Comparison of ENCODE assay signal across 1 cellular context in the genomic region with DNA sequence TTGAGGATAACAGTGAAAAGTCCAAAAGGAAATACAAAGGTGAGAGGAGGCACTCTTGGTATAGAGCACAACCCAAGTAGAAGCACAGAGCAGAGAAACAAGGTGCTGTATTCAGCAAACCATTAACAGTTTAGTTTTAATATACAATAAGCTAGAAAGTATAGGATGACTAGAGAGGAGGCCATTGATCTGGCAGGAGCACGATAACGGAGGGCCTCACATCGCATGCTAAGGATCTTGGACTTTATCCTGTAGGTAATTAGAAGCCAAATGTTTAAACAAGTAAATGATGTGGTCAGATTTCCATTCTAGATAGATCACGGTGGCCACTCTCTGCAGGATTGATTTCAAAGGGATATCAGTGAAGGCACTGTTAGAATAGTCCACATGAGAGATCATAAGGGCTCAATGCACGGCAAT.
TF ChIP-seq lines count a peak whose summit lies in the region.

No MANE protein-coding gene starts in this region.

TF ChIP-seq in HepG2, 621 proteins besides CTCF, POLR2A, EP300 and RAD21 (continued from another document and continues in another):
- TF ChIP-seq PTBP1 (IDR thresholded peaks at IDR 0.05; ENCODE audit: low read depth, low read length, poor library complexity, severe bottlenecking) (no peak), ZNF335 (CRISPR knock-in tag; IDR thresholded peaks at IDR 0.05) (no peak), ISX (CRISPR knock-in tag; conservative IDR thresholded peaks at IDR 0.05) (no peak), BCL6 (CRISPR knock-in tag; IDR thresholded peaks at IDR 0.05) (peak; percentile 84), SP1 (IDR thresholded peaks at IDR 0.05) (no peak), SP1 (CRISPR knock-in tag; IDR thresholded peaks at IDR 0.05) (no peak), SIX4 (CRISPR knock-in tag; IDR thresholded peaks at IDR 0.05) (peak; percentile 89), KLF13 (CRISPR knock-in tag; IDR thresholded peaks at IDR 0.05) (no peak), NFE2L2 (IDR thresholded peaks at IDR 0.05; ENCODE audit: low read length) (no peak), KDM2A (CRISPR knock-in tag; IDR thresholded peaks at IDR 0.05; ENCODE audit: borderline replicate concordance, low read depth) (no peak), MEIS2 (CRISPR knock-in tag; IDR thresholded peaks at IDR 0.05) (no peak), MAFF (IDR thresholded peaks at IDR 0.05; ENCODE audit: low read depth, low read length) (no peak), JUNB (CRISPR knock-in tag; IDR thresholded peaks at IDR 0.05; ENCODE audit: borderline replicate concordance) (no peak), SNRNP70 (IDR thresholded peaks at IDR 0.05; ENCODE audit: low read depth, low read length) (no peak), ZNF562 (CRISPR knock-in tag; IDR thresholded peaks at IDR 0.05; ENCODE audit: borderline replicate concordance) (no peak), ZNF816 (CRISPR knock-in tag; IDR thresholded peaks at IDR 0.05; ENCODE audit: borderline replicate concordance) (no peak), SRSF1 (optimal IDR thresholded peaks at IDR 0.05; ENCODE audit: low read depth, low read length) (no peak), ZNF841 (CRISPR knock-in tag; IDR thresholded peaks at IDR 0.05; ENCODE audit: borderline replicate concordance) (no peak), CREM (IDR thresholded peaks at IDR 0.05) (peak; percentile 69; the same call in 1 of the 2 replicates), CREM (CRISPR knock-in tag; IDR thresholded peaks at IDR 0.05) (no peak), JDP2 (CRISPR knock-in tag; IDR thresholded peaks at IDR 0.05; ENCODE audit: borderline replicate concordance) (no peak), CC2D1A (CRISPR knock-in tag; IDR thresholded peaks at IDR 0.05) (no peak), MED13 (CRISPR knock-in tag; IDR thresholded peaks at IDR 0.05) (peak; percentile 78; the same call in 1 of the 2 replicates), SKIL (CRISPR knock-in tag; IDR thresholded peaks at IDR 0.05; ENCODE audit: borderline replicate concordance) (no peak), RFX5 (IDR thresholded peaks at IDR 0.05; ENCODE audit: low read depth, low read length) (no peak), THRA (CRISPR knock-in tag; IDR thresholded peaks at IDR 0.05; ENCODE audit: borderline replicate concordance) (no peak), TSC22D2 (CRISPR knock-in tag; IDR thresholded peaks at IDR 0.05; ENCODE audit: borderline replicate concordance) (no peak), ZNF136 (CRISPR knock-in tag; IDR thresholded peaks at IDR 0.05; ENCODE audit: low read depth) (no peak), CEBPZ (IDR thresholded peaks at IDR 0.05; ENCODE audit: low read length) (no peak), TBP (CRISPR knock-in tag; IDR thresholded peaks at IDR 0.05) (no peak), MIXL1 (CRISPR knock-in tag; IDR thresholded peaks at IDR 0.05) (peak; percentile 96), KMT2B (CRISPR knock-in tag; IDR thresholded peaks at IDR 0.05) (no peak), SSRP1 (CRISPR knock-in tag; IDR thresholded peaks at IDR 0.05) (no peak), ZNF567 (CRISPR knock-in tag; IDR thresholded peaks at IDR 0.05; ENCODE audit: borderline replicate concordance) (no peak), SETDB1 (CRISPR knock-in tag; IDR thresholded peaks at IDR 0.05; ENCODE audit: borderline replicate concordance) (no peak), ZNF572 (CRISPR knock-in tag; IDR thresholded peaks at IDR 0.05) (no peak), GPN1 (CRISPR knock-in tag; IDR thresholded peaks at IDR 0.05; ENCODE audit: borderline replicate concordance) (no peak), MXD1 (CRISPR knock-in tag; IDR thresholded peaks at IDR 0.05) (no peak), ZNF891 (CRISPR knock-in tag; IDR thresholded peaks at IDR 0.05) (no peak), STAG1 (CRISPR knock-in tag; IDR thresholded peaks at IDR 0.05) (0 out of 2 replicates have a peak, but pooled peaks have one; percentile 21), RAD51 (IDR thresholded peaks at IDR 0.05; ENCODE audit: borderline replicate concordance) (no peak), ZNF432 (CRISPR knock-in tag; IDR thresholded peaks at IDR 0.05; ENCODE audit: borderline replicate concordance) (no peak), ZNF777 (CRISPR knock-in tag; IDR thresholded peaks at IDR 0.05) (no peak)
- TF ChIP-seq, protein P1, sequence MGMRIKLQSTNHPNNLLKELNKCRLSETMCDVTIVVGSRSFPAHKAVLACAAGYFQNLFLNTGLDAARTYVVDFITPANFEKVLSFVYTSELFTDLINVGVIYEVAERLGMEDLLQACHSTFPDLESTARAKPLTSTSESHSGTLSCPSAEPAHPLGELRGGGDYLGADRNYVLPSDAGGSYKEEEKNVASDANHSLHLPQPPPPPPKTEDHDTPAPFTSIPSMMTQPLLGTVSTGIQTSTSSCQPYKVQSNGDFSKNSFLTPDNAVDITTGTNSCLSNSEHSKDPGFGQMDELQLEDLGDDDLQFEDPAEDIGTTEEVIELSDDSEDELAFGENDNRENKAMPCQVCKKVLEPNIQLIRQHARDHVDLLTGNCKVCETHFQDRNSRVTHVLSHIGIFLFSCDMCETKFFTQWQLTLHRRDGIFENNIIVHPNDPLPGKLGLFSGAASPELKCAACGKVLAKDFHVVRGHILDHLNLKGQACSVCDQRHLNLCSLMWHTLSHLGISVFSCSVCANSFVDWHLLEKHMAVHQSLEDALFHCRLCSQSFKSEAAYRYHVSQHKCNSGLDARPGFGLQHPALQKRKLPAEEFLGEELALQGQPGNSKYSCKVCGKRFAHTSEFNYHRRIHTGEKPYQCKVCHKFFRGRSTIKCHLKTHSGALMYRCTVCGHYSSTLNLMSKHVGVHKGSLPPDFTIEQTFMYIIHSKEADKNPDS (CRISPR knock-in tag; IDR thresholded peaks at IDR 0.05), result no peak
- TF ChIP-seq, protein P2, sequence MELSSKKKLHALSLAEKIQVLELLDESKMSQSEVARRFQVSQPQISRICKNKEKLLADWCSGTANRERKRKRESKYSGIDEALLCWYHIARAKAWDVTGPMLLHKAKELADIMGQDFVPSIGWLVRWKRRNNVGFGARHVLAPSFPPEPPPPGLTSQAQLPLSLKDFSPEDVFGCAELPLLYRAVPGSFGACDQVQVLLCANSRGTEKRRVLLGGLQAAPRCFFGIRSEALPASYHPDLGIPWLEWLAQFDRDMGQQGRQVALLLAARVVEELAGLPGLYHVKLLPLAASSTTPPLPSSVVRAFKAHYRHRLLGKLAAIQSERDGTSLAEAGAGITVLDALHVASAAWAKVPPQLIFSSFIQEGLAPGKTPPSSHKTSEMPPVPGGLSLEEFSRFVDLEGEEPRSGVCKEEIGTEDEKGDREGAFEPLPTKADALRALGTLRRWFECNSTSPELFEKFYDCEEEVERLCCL (CRISPR knock-in tag; IDR thresholded peaks at IDR 0.05; ENCODE audit: borderline replicate concordance), result no peak
- TF ChIP-seq, protein P3, sequence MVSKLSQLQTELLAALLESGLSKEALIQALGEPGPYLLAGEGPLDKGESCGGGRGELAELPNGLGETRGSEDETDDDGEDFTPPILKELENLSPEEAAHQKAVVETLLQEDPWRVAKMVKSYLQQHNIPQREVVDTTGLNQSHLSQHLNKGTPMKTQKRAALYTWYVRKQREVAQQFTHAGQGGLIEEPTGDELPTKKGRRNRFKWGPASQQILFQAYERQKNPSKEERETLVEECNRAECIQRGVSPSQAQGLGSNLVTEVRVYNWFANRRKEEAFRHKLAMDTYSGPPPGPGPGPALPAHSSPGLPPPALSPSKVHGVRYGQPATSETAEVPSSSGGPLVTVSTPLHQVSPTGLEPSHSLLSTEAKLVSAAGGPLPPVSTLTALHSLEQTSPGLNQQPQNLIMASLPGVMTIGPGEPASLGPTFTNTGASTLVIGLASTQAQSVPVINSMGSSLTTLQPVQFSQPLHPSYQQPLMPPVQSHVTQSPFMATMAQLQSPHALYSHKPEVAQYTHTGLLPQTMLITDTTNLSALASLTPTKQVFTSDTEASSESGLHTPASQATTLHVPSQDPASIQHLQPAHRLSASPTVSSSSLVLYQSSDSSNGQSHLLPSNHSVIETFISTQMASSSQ (IDR thresholded peaks at IDR 0.05; ENCODE audit: low read depth), result peak; percentile 67
- TF ChIP-seq, protein P3 (CRISPR knock-in tag; IDR thresholded peaks at IDR 0.05; ENCODE audit: borderline replicate concordance), result peak; percentile 78; the same call in 1 of the 2 replicates
- TF ChIP-seq, protein P4, sequence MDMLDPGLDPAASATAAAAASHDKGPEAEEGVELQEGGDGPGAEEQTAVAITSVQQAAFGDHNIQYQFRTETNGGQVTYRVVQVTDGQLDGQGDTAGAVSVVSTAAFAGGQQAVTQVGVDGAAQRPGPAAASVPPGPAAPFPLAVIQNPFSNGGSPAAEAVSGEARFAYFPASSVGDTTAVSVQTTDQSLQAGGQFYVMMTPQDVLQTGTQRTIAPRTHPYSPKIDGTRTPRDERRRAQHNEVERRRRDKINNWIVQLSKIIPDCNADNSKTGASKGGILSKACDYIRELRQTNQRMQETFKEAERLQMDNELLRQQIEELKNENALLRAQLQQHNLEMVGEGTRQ (IDR thresholded peaks at IDR 0.05; ENCODE audit: low read depth, low read length), result no peak
- TF ChIP-seq, protein P4 (CRISPR knock-in tag; IDR thresholded peaks at IDR 0.05; ENCODE audit: borderline replicate concordance), result no peak
- TF ChIP-seq, protein P5, sequence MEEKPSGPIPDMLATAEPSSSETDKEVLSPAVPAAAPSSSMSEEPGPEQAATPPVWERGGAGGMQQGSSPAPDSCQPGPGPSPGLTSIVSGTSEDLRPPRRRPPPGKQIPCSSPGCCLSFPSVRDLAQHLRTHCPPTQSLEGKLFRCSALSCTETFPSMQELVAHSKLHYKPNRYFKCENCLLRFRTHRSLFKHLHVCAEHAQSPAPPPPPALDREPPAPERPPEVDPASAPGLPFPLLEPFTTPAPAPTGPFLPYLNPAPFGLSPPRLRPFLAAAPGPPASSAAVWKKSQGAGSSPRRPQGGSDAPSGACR (CRISPR knock-in tag; IDR thresholded peaks at IDR 0.05), result peak; percentile 40; the same call in 1 of the 2 replicates
